1 cellular context compared by ENCODE assay signal in the genomic region with DNA sequence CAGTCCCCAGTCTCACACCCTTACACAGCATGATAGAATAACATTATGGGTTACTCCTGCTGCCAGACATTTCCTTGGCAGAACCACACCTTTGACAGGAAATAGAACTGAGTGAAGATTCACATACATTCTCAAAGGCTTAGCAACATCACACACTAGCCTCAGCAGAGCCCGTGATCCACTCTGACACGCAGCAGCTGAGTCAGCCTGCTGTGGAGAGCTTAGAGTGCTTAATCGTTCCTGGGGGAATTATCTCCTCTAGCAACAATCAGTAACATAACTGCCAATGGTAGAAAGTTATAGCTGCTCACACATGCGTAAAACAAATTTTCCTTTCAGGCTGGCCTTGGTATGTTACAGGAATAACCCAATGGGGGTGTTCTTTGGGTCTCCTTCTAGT.
A peak's percentile ranks its signal among the peaks of the same experiment; 100 is the strongest.
TF ChIP-seq lines count a peak whose summit lies in the region.

No MANE protein-coding gene starts in this region.

TF ChIP-seq in K562, 482 proteins besides CTCF, POLR2A, EP300 and RAD21 (continued from another document and continues in another):
- TF ChIP-seq NCOA1 (IDR thresholded peaks at IDR 0.05; ENCODE audit: low read depth) (no peak), ZNF253 (CRISPR knock-in tag; conservative IDR thresholded peaks at IDR 0.05) (no peak), ZNF57 (CRISPR knock-in tag; IDR thresholded peaks at IDR 0.05) (no peak), NFE2 (IDR thresholded peaks at IDR 0.05; ENCODE audit: low read depth) (peak; percentile 35; the same call in 1 of the 2 replicates), MAFK (IDR thresholded peaks at IDR 0.05; ENCODE audit: low read length) (0 out of 2 replicates have a peak, but pooled peaks have one; percentile 29), GATAD2B (IDR thresholded peaks at IDR 0.05; ENCODE audit: borderline replicate concordance) (no peak), SAFB2 (IDR thresholded peaks at IDR 0.05; ENCODE audit: borderline replicate concordance, low read depth, low read length, severe bottlenecking) (no peak), C11orf30 (IDR thresholded peaks at IDR 0.05; ENCODE audit: low read depth) (peak; percentile 15; the same call in 1 of the 2 replicates), RBM39 (optimal IDR thresholded peaks at IDR 0.05; ENCODE audit: low read depth, low read length) (no peak), GATA2 (CRISPR knock-in tag; IDR thresholded peaks at IDR 0.05) (no peak), ZNF184 (CRISPR knock-in tag; IDR thresholded peaks at IDR 0.05) (no peak), ZNF282 (CRISPR knock-in tag; IDR thresholded peaks at IDR 0.05) (no peak), ZNF408 (CRISPR knock-in tag; IDR thresholded peaks at IDR 0.05; ENCODE audit: low read depth) (no peak), ZNF354B (CRISPR knock-in tag; IDR thresholded peaks at IDR 0.05) (no peak), SOX6 (IDR thresholded peaks at IDR 0.05) (0 out of 2 replicates have a peak, but pooled peaks have one; percentile 26), ZBTB8A (IDR thresholded peaks at IDR 0.05; ENCODE audit: partially characterized antibody) (no peak), TRIM24 (IDR thresholded peaks at IDR 0.05) (no peak), ATF1 (CRISPR knock-in tag; IDR thresholded peaks at IDR 0.05) (no peak), ATF1 (tag; IDR thresholded peaks at IDR 0.05) (no peak)
- TF ChIP-seq, protein P1, sequence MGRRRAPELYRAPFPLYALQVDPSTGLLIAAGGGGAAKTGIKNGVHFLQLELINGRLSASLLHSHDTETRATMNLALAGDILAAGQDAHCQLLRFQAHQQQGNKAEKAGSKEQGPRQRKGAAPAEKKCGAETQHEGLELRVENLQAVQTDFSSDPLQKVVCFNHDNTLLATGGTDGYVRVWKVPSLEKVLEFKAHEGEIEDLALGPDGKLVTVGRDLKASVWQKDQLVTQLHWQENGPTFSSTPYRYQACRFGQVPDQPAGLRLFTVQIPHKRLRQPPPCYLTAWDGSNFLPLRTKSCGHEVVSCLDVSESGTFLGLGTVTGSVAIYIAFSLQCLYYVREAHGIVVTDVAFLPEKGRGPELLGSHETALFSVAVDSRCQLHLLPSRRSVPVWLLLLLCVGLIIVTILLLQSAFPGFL (CRISPR knock-in tag; IDR thresholded peaks at IDR 0.05): no peak
- TF ChIP-seq, protein P2, sequence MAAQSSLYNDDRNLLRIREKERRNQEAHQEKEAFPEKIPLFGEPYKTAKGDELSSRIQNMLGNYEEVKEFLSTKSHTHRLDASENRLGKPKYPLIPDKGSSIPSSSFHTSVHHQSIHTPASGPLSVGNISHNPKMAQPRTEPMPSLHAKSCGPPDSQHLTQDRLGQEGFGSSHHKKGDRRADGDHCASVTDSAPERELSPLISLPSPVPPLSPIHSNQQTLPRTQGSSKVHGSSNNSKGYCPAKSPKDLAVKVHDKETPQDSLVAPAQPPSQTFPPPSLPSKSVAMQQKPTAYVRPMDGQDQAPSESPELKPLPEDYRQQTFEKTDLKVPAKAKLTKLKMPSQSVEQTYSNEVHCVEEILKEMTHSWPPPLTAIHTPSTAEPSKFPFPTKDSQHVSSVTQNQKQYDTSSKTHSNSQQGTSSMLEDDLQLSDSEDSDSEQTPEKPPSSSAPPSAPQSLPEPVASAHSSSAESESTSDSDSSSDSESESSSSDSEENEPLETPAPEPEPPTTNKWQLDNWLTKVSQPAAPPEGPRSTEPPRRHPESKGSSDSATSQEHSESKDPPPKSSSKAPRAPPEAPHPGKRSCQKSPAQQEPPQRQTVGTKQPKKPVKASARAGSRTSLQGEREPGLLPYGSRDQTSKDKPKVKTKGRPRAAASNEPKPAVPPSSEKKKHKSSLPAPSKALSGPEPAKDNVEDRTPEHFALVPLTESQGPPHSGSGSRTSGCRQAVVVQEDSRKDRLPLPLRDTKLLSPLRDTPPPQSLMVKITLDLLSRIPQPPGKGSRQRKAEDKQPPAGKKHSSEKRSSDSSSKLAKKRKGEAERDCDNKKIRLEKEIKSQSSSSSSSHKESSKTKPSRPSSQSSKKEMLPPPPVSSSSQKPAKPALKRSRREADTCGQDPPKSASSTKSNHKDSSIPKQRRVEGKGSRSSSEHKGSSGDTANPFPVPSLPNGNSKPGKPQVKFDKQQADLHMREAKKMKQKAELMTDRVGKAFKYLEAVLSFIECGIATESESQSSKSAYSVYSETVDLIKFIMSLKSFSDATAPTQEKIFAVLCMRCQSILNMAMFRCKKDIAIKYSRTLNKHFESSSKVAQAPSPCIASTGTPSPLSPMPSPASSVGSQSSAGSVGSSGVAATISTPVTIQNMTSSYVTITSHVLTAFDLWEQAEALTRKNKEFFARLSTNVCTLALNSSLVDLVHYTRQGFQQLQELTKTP (IDR thresholded peaks at IDR 0.05; ENCODE audit: low read depth in 1 of 2, partially characterized antibody in 2 of 2): no peak
- TF ChIP-seq, protein P3, sequence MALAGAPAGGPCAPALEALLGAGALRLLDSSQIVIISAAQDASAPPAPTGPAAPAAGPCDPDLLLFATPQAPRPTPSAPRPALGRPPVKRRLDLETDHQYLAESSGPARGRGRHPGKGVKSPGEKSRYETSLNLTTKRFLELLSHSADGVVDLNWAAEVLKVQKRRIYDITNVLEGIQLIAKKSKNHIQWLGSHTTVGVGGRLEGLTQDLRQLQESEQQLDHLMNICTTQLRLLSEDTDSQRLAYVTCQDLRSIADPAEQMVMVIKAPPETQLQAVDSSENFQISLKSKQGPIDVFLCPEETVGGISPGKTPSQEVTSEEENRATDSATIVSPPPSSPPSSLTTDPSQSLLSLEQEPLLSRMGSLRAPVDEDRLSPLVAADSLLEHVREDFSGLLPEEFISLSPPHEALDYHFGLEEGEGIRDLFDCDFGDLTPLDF (CRISPR knock-in tag; IDR thresholded peaks at IDR 0.05): no peak
- TF ChIP-seq, protein P4, sequence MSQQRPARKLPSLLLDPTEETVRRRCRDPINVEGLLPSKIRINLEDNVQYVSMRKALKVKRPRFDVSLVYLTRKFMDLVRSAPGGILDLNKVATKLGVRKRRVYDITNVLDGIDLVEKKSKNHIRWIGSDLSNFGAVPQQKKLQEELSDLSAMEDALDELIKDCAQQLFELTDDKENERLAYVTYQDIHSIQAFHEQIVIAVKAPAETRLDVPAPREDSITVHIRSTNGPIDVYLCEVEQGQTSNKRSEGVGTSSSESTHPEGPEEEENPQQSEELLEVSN (IDR thresholded peaks at IDR 0.05; ENCODE audit: borderline replicate concordance in 1 of 2, extremely low read depth in 1 of 2, insufficient read depth in 1 of 2, insufficient read length in 1 of 2, low read depth in 1 of 2, low read length in 1 of 2, poor library complexity in 1 of 2, severe bottlenecking in 1 of 2): no peak
- TF ChIP-seq, protein P5, sequence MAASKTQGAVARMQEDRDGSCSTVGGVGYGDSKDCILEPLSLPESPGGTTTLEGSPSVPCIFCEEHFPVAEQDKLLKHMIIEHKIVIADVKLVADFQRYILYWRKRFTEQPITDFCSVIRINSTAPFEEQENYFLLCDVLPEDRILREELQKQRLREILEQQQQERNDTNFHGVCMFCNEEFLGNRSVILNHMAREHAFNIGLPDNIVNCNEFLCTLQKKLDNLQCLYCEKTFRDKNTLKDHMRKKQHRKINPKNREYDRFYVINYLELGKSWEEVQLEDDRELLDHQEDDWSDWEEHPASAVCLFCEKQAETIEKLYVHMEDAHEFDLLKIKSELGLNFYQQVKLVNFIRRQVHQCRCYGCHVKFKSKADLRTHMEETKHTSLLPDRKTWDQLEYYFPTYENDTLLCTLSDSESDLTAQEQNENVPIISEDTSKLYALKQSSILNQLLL (CRISPR knock-in tag; IDR thresholded peaks at IDR 0.05; ENCODE audit: borderline replicate concordance): no peak
- TF ChIP-seq, protein P6, sequence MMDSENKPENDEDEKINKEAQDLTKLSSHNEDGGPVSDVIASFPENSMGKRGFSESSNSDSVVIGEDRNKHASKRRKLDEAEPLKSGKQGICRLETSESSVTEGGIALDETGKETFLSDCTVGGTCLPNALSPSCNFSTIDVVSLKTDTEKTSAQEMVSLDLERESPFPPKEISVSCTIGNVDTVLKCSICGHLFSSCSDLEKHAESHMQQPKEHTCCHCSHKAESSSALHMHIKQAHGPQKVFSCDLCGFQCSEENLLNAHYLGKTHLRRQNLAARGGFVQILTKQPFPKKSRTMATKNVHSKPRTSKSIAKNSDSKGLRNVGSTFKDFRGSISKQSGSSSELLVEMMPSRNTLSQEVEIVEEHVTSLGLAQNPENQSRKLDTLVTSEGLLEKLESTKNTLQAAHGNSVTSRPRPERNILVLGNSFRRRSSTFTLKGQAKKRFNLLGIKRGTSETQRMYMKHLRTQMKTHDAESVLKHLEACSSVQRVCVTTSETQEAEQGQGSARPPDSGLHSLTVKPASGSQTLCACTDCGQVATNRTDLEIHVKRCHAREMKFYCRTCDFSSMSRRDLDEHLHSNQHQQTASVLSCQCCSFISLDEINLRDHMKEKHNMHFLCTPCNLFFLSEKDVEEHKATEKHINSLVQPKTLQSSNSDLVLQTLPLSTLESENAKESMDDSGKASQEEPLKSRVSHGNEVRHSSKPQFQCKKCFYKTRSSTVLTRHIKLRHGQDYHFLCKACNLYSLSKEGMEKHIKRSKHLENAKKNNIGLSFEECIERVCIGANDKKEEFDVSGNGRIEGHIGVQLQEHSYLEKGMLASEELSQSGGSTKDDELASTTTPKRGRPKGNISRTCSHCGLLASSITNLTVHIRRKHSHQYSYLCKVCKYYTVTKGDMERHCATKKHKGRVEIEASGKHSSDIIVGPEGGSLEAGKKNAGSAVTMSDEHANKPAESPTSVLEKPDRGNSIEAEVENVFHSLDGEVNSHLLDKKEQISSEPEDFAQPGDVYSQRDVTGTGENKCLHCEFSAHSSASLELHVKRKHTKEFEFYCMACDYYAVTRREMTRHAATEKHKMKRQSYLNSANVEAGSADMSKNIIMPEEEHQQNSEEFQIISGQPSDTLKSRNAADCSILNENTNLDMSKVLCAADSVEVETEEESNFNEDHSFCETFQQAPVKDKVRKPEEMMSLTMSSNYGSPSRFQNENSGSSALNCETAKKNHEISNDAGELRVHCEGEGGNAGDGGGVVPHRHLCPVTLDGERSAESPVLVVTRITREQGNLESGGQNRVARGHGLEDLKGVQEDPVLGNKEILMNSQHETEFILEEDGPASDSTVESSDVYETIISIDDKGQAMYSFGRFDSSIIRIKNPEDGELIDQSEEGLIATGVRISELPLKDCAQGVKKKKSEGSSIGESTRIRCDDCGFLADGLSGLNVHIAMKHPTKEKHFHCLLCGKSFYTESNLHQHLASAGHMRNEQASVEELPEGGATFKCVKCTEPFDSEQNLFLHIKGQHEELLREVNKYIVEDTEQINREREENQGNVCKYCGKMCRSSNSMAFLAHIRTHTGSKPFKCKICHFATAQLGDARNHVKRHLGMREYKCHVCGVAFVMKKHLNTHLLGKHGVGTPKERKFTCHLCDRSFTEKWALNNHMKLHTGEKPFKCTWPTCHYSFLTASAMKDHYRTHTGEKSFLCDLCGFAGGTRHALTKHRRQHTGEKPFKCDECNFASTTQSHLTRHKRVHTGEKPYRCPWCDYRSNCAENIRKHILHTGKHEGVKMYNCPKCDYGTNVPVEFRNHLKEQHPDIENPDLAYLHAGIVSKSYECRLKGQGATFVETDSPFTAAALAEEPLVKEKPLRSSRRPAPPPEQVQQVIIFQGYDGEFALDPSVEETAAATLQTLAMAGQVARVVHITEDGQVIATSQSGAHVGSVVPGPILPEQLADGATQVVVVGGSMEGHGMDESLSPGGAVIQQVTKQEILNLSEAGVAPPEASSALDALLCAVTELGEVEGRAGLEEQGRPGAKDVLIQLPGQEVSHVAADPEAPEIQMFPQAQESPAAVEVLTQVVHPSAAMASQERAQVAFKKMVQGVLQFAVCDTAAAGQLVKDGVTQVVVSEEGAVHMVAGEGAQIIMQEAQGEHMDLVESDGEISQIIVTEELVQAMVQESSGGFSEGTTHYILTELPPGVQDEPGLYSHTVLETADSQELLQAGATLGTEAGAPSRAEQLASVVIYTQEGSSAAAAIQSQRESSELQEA (IDR thresholded peaks at IDR 0.05; ENCODE audit: low read depth): no peak
- TF ChIP-seq, protein P7, sequence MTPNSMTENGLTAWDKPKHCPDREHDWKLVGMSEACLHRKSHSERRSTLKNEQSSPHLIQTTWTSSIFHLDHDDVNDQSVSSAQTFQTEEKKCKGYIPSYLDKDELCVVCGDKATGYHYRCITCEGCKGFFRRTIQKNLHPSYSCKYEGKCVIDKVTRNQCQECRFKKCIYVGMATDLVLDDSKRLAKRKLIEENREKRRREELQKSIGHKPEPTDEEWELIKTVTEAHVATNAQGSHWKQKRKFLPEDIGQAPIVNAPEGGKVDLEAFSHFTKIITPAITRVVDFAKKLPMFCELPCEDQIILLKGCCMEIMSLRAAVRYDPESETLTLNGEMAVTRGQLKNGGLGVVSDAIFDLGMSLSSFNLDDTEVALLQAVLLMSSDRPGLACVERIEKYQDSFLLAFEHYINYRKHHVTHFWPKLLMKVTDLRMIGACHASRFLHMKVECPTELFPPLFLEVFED (CRISPR knock-in tag; conservative IDR thresholded peaks at IDR 0.05): no peak
- TF ChIP-seq, protein P8, sequence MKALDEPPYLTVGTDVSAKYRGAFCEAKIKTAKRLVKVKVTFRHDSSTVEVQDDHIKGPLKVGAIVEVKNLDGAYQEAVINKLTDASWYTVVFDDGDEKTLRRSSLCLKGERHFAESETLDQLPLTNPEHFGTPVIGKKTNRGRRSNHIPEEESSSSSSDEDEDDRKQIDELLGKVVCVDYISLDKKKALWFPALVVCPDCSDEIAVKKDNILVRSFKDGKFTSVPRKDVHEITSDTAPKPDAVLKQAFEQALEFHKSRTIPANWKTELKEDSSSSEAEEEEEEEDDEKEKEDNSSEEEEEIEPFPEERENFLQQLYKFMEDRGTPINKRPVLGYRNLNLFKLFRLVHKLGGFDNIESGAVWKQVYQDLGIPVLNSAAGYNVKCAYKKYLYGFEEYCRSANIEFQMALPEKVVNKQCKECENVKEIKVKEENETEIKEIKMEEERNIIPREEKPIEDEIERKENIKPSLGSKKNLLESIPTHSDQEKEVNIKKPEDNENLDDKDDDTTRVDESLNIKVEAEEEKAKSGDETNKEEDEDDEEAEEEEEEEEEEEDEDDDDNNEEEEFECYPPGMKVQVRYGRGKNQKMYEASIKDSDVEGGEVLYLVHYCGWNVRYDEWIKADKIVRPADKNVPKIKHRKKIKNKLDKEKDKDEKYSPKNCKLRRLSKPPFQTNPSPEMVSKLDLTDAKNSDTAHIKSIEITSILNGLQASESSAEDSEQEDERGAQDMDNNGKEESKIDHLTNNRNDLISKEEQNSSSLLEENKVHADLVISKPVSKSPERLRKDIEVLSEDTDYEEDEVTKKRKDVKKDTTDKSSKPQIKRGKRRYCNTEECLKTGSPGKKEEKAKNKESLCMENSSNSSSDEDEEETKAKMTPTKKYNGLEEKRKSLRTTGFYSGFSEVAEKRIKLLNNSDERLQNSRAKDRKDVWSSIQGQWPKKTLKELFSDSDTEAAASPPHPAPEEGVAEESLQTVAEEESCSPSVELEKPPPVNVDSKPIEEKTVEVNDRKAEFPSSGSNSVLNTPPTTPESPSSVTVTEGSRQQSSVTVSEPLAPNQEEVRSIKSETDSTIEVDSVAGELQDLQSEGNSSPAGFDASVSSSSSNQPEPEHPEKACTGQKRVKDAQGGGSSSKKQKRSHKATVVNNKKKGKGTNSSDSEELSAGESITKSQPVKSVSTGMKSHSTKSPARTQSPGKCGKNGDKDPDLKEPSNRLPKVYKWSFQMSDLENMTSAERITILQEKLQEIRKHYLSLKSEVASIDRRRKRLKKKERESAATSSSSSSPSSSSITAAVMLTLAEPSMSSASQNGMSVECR (CRISPR knock-in tag; IDR thresholded peaks at IDR 0.05): no peak
